Comparison of ENCODE assay signal across 9 cellular contexts in genomic region chr10:93458821-93459257, GRCh38. TPM values are rescaled to one million over a fixed set of nuclear protein-coding genes. Genes with fewer than 3 reads are reported as not detected.
DNase-seq lines count a peak whose midpoint lies in the region; ATAC-seq, FAIRE-seq and TF ChIP-seq lines count a peak whose summit lies in the region.
"Had no signal": no experiment of that assay in that cellular context is flagged by ENCODE, and none has a peak within 500 bp of the region (broad histone marks: within the 10 kb centered on the region; RNA-seq: fewer than 3 reads in every experiment).

No MANE protein-coding gene starts in this region.

- H2BK5ac ChIP-seq in H1 (ENCODE audit: low read depth, low read length), result peak overlapping the region; percentile 28; the same call in 1 of the 2 replicates

- H3K79me1 ChIP-seq in H1 (ENCODE audit: low read depth, low read length), result no peaks in the 10 kb centered on the region

- H3K27ac ChIP-seq in A673 (ENCODE audit: low read depth, low read length, poor library complexity, severe bottlenecking) (peak overlapping the region; percentile 63), H1 (ENCODE audit: low read depth, low read length) (no peak overlapping the region)

- peak overlapping the region; percentile 56; the same call in 1 of the 2 replicates for H2AFZ ChIP-seq in H1 (ENCODE audit: low read length)

- no peaks in the 10 kb centered on the region for H4K20me1 ChIP-seq in H1 (replicated peaks in 1 of 2; ENCODE audit: control insufficient read depth in 1 of 2, insufficient read depth in 2 of 2, low read length in 2 of 2)

- H3K9me3 ChIP-seq in A673 (ENCODE audit: low read depth, low read length, poor library complexity, severe bottlenecking), result no peaks in the 10 kb centered on the region
- H3K9me3 ChIP-seq in H1 (ENCODE audit: insufficient read depth in 2 of 2, low read depth in 1 of 2, low read length in 1 of 2), result no peaks in the 10 kb centered on the region
- no peaks in the 10 kb centered on the region for H3K9me3 ChIP-seq in mucosa of descending colon

- no peak for FAIRE-seq in H1 (lab: Jason Lieb, UNC)

- no peak for TF ChIP-seq RAD21 in H1 (IDR thresholded peaks at IDR 0.05 in 1 of 2, conservative IDR thresholded peaks at IDR 0.05 in 1 of 2; ENCODE audit: low read depth in 2 of 2, low read length in 2 of 2)

- no peak overlapping the region for H3K56ac ChIP-seq in H1 (replicated peaks; ENCODE audit: insufficient read length, low read depth, low read length)

- no TSS peak for BruUV-seq in A673 (replicated peaks; lab: Mats Ljungman, UMichigan)

- no peak for TF ChIP-seq EP300 in H1 (IDR thresholded peaks at IDR 0.05; ENCODE audit: borderline replicate concordance in 1 of 2, low read depth in 2 of 2, low read length in 2 of 2)

- no peak overlapping the region for H2BK120ac ChIP-seq in H1 (replicated peaks; ENCODE audit: low read depth, low read length)

- no peak overlapping the region for H4K5ac ChIP-seq in H1 (ENCODE audit: insufficient read length, low read depth, low read length)

- CTCF ChIA-PET in A673 (lab: Charles Lee) (no interaction called here), H1 (lab: Charles Lee; ENCODE audit: partially characterized antibody) (interaction anchor here (0.5 to 4.3 kb wide), 12 partner anchors 10 to 493 kb away, joined by 3 to 22 read pairs (median 3); no protein-coding TSS in a partner anchor)

- POLR2A ChIA-PET in A673 (lab: Charles Lee; ENCODE audit: low non-redundant PET) (no interaction called here), H1 (lab: Charles Lee; ENCODE audit: partially characterized antibody) (interaction anchor here (1.0 to 3.1 kb wide), 2 partner anchors 14 to 23 kb away, joined by 3 to 16 read pairs; partner anchors contain the start of gene MYOF)

- no peak overlapping the region for H2BK12ac ChIP-seq in H1 (ENCODE audit: low read depth, low read length)

- H3K18ac ChIP-seq in H1 (ENCODE audit: extremely low read depth, low read length), result peak overlapping the region; percentile 3; the same call in 1 of the 2 replicates

- peak; percentile 79 for ATAC-seq in mucosa of descending colon
- no peak for ATAC-seq in HG02588 (IDR thresholded peaks at IDR 0.05; ENCODE audit: unreplicated experiment)
- ATAC-seq in GM18511 (IDR thresholded peaks at IDR 0.05; ENCODE audit: unreplicated experiment), result no peak

- WGBS in H1 (ENCODE audit: extremely low coverage in 1 of 2, insufficient coverage in 1 of 2, insufficient read length in 1 of 2, insufficient replicate concordance in 2 of 2, low coverage in 1 of 2, low lambda C conversion rate in 2 of 2, missing lambda C conversion rate in 1 of 2), 2 experiments, result 90% methylated on average over 6 of the region's 6 CpGs; no CpG with 5 or more reads in 1 of the 2 experiments

- H3K79me2 ChIP-seq in H1 (ENCODE audit: control insufficient read depth in 1 of 2, insufficient read depth in 2 of 2, low read length in 2 of 2), result no peaks in the 10 kb centered on the region

- no peak overlapping the region for H3K14ac ChIP-seq in H1 (ENCODE audit: insufficient read length)

- H3K36me3 ChIP-seq in A673 (ENCODE audit: insufficient read depth, low read length, poor library complexity, severe bottlenecking) (no peaks in the 10 kb centered on the region), H1 (ENCODE audit: control insufficient read depth in 2 of 4, insufficient read depth in 4 of 4, low read length in 3 of 4) (no peaks in the 10 kb centered on the region), mucosa of descending colon (ENCODE audit: low read depth) (no peaks in the 10 kb centered on the region)

- no peak overlapping the region for H3K23ac ChIP-seq in H1 (ENCODE audit: insufficient read length)

- peak; percentile 87 for DNase-seq in A673 (ENCODE audit: low spot score)
- DNase-seq in LHCN-M2 (ENCODE audit: low read depth), result peak; percentile 100
- no peak for DNase-seq in H1 (ENCODE audit: low read depth in 1 of 2, low spot score in 2 of 2)
- DNase-seq in mucosa of descending colon, result peak in 1 of 3 donors; percentile 54
- no peak for DNase-seq in amygdala (lab: John Stamatoyannopoulos, UW)
- DNase-seq in NCI-H2171 (lab: John Stamatoyannopoulos, UW), result no peak
- DNase-seq: activated naive CD8-positive, alpha-beta T cell treated with anti-CD3 and anti-CD28 coated beads, Interleukin-2, amount 10 ng/mL, durations not matched to agents 7 days and 5 days had no signal

- no peak overlapping the region for H4K8ac ChIP-seq in H1 (ENCODE audit: extremely low read depth, insufficient read depth, low read length)

- H4K91ac ChIP-seq in H1 (replicated peaks; ENCODE audit: insufficient read length, low read length), result no peak overlapping the region

- H2BK15ac ChIP-seq in H1 (ENCODE audit: low read length), result 0 out of 2 replicates have a peak overlapping the region, but pooled peaks have one; percentile 48

- H3K23me2 ChIP-seq in H1 (ENCODE audit: low read depth, low read length), result no peaks in the 10 kb centered on the region

- H3K4me2 ChIP-seq in H1 (ENCODE audit: insufficient read depth in 1 of 2, low read depth in 2 of 2, low read length in 2 of 2), result no peak overlapping the region

- no peak overlapping the region for H3K9ac ChIP-seq in H1 (replicated peaks in 1 of 4; ENCODE audit: extremely low read depth in 1 of 4, low read depth in 3 of 4, low read length in 3 of 4)

- no peak overlapping the region for H3K4ac ChIP-seq in H1 (replicated peaks; ENCODE audit: insufficient read length, low read depth, low read length)

- TF ChIP-seq CTCF in A673 (conservative IDR thresholded peaks at IDR 0.05; ENCODE audit: low read depth, low read length) (no peak), H1 (IDR thresholded peaks at IDR 0.05; ENCODE audit: control extremely low read depth in 1 of 3, insufficient read depth in 1 of 3, low read depth in 1 of 3, low read length in 3 of 3) (no peak), mucosa of descending colon (IDR thresholded peaks at IDR 0.05) (no peak)

- H2AK5ac ChIP-seq in H1 (ENCODE audit: low read depth, low read length), result no peak overlapping the region

- H3K27me3 ChIP-seq in A673 (replicated peaks; ENCODE audit: insufficient read depth, low read depth, low read length, poor library complexity), result no peaks in the 10 kb centered on the region
- H3K27me3 ChIP-seq in H1 (replicated peaks in 1 of 4; ENCODE audit: control insufficient read depth in 3 of 4, extremely low read depth in 1 of 4, insufficient read depth in 3 of 4, low read length in 3 of 4), result no peaks in the 10 kb centered on the region

- H2BK20ac ChIP-seq in H1 (ENCODE audit: low read length), result no peak overlapping the region

- no peak overlapping the region for H3K4me3 ChIP-seq in A673 (ENCODE audit: low read depth, low read length, poor library complexity, severe bottlenecking)
- H3K4me3 ChIP-seq in H1 (ENCODE audit: extremely low read depth in 1 of 4, insufficient read depth in 2 of 4, low read depth in 3 of 4, low read length in 4 of 4), result no peak overlapping the region
- no peak overlapping the region for H3K4me3 ChIP-seq in mucosa of descending colon

- peaks cover 16% of the 10 kb centered on the region for H3K4me1 ChIP-seq in A673 (ENCODE audit: insufficient read depth, low read length, poor library complexity, severe bottlenecking)
- H3K4me1 ChIP-seq in H1 (replicated peaks in 1 of 4; ENCODE audit: control insufficient read depth in 3 of 4, insufficient read depth in 4 of 4, low read length in 3 of 4), result peaks cover 0 to 5% (median 2%) of the 10 kb centered on the region in 4 experiments; a peak in 3 of 7 replicates
- peaks cover 3% of the 10 kb centered on the region for H3K4me1 ChIP-seq in mucosa of descending colon (ENCODE audit: low read depth)

- TF ChIP-seq POLR2A in H1 (IDR thresholded peaks at IDR 0.05; ENCODE audit: control extremely low read depth in 1 of 2, low read depth in 2 of 2, low read length in 2 of 2), result no peak

- intact Hi-C loops in A673 (cut with micrococcal nuclease; ENCODE audit: unreplicated experiment), result no loop called here
- intact Hi-C loops in mucosa of descending colon (cut with DNase I, micrococcal nuclease), result no loop called here

TF ChIP-seq in H1, 55 proteins besides CTCF, POLR2A, EP300 and RAD21:
- TF ChIP-seq SP2 (IDR thresholded peaks at IDR 0.05; ENCODE audit: low read length) (no peak), TEAD4 (IDR thresholded peaks at IDR 0.05; ENCODE audit: low read depth, low read length) (peak; percentile 20; the same call in 1 of the 2 replicates), JUND (IDR thresholded peaks at IDR 0.05; ENCODE audit: low read length) (peak; percentile 75; the same call in 1 of the 2 replicates)
TF ChIP-seq in H1: peak in this region for 2.

RNA-seq across cellular contexts. Expression of gene MYOF, which starts 23.3 kb away (rescaled TPM):
- 15.9 and 24.2 TPM in 2 replicates for total RNA-seq in A673 (2021)
- 164 and 242 TPM in 2 replicates for total RNA-seq in LHCN-M2 (2014; rRNA removed)
- 262 TPM for polyA plus RNA-seq in LHCN-M2 (2012)
- total RNA-seq in H1 (2021; fragmentation: NEBNext Ultra II Directional; extraction: Animal tissue kit (Norgen Biotek cat#: 25700)), result 2.3 and 3.2 TPM in 2 replicates
- 0.94 and 0.98 TPM in 2 replicates for polyA plus RNA-seq in H1 (2011; rRNA removed)
- polyA plus RNA-seq in H1 (2011; cell fraction: cytosol; rRNA removed), result 1.0 TPM
- polyA plus RNA-seq in H1 (2011; cell fraction: nucleus; rRNA removed), result 1.2 TPM
- polyA plus RNA-seq in H1 (2012, experiment 1 of 2), result 2.3 to 2.8 TPM (median 2.4 TPM) in 4 replicates
- 0.09 TPM for polyA plus RNA-seq in H1 (2012, experiment 2 of 2)
- polyA plus RNA-seq in H1 (2013, experiment 1 of 2), result 2.0 TPM
- polyA plus RNA-seq in H1 (2013, experiment 2 of 2), result 2.4 TPM
- polyA minus RNA-seq in H1 (2011; rRNA and poly(A)+ RNA removed), result 1.6 and 2.4 TPM in 2 replicates
- 1.0 TPM for polyA minus RNA-seq in H1 (2011; cell fraction: cytosol; rRNA and poly(A)+ RNA removed)
- polyA minus RNA-seq in H1 (2011; cell fraction: nucleus; rRNA and poly(A)+ RNA removed), result 1.4 TPM
- total RNA-seq in mucosa of descending colon, result 10 to 100 TPM; 55.0 to 90.7 (median 85.5) TPM

RNA-seq across cellular contexts. Expression of gene CEP55, which starts 37.6 kb away (rescaled TPM):
- total RNA-seq in A673 (2021) (67.9 and 68.5 TPM in 2 replicates), LHCN-M2 (2014; rRNA removed) (99.7 and 102 TPM in 2 replicates), mucosa of descending colon (10 to 100 TPM in 1 of 3 donors, 1 to 10 TPM in 2; 1.3 to 11.7 (median 2.4) TPM)
- polyA plus RNA-seq in LHCN-M2 (2012), result 20.0 TPM
- total RNA-seq in H1 (2021; fragmentation: NEBNext Ultra II Directional; extraction: Animal tissue kit (Norgen Biotek cat#: 25700)), result 18.9 and 19.6 TPM in 2 replicates
- polyA plus RNA-seq in H1 (2011; rRNA removed), result 3.5 and 7.0 TPM in 2 replicates
- 9.1 TPM for polyA plus RNA-seq in H1 (2011; cell fraction: cytosol; rRNA removed)
- polyA plus RNA-seq in H1 (2011; cell fraction: nucleus; rRNA removed), result 3.5 TPM
- polyA plus RNA-seq in H1 (2012, experiment 1 of 2), result 8.7 to 16.4 TPM (median 10.0 TPM) in 4 replicates
- 1.7 TPM for polyA plus RNA-seq in H1 (2012, experiment 2 of 2)
- 17.5 TPM for polyA plus RNA-seq in H1 (2013, experiment 1 of 2)
- 16.7 TPM for polyA plus RNA-seq in H1 (2013, experiment 2 of 2)
- polyA minus RNA-seq in H1 (2011; rRNA and poly(A)+ RNA removed), result 6.8 and 7.5 TPM in 2 replicates
- 7.0 TPM for polyA minus RNA-seq in H1 (2011; cell fraction: cytosol; rRNA and poly(A)+ RNA removed)
- polyA minus RNA-seq in H1 (2011; cell fraction: nucleus; rRNA and poly(A)+ RNA removed), result 14.3 TPM

Comparison
In these comparisons a context has a peak if more than half of its experiments do, and no peak if none do; other contexts are left out.
1. DNase-seq: peak in A673 (single experiment) and LHCN-M2 (single experiment); none in H1 (0 of 2), amygdala (0 of 56) and NCI-H2171 (single experiment).